ENCODE assay signal across 22 cellular contexts in the genomic region with DNA sequence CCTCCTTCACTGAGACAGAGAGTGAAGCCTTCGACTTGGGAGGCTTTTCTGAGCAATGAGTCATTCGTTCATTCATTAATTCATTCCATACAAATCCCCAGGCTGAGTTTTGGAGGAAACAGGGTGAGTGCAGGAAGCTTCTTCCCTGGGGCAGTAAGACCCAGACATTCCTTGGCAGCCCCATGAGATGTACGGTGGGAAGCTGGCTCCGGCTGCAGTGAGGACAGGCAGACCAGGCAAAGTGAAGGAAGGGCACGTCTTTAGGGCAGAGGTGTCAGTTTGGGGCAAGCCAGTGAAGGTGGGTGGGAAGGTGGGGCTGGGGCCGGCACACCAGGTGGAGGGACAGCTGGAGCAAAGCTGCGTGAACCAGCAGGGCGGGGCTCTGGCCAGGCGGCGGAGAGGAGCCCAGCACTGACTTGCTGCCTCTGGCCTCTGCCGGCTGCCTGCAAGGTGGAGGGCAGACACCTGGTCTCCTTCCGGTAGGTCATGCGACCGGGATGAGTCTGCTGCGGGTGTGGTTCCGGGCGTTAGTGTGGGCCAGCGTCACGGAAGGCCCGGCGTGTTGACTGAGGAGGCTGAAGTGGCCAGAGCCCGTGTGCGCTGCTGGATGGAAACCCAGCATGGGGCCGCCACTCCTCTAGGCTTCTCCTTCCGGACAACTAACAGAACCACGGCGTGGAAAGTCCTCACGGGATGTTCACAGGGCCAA. TPM values are rescaled to one million over a fixed set of nuclear protein-coding genes. Genes with fewer than 3 reads are reported as not detected.
DNase-seq lines count a peak whose midpoint lies in the region; ATAC-seq and TF ChIP-seq lines count a peak whose summit lies in the region.
"Had no signal": no experiment of that assay in that cellular context is flagged by ENCODE, and none has a peak within 500 bp of the region (broad histone marks: within the 10 kb centered on the region; RNA-seq: fewer than 3 reads in every experiment).

No MANE protein-coding gene starts in this region.

- intact Hi-C loops in dorsolateral prefrontal cortex (cut with DNase I): no loop called here

- H3K27me3 ChIP-seq in dorsolateral prefrontal cortex: peaks cover 0 to 5% (median 0%) of the 10 kb centered on the region in 45 donors
- H3K27me3 ChIP-seq in skeletal muscle tissue (ENCODE audit: control insufficient read depth in 3 of 3, insufficient read depth in 3 of 3, low read length in 3 of 3): peaks cover 0 to 7% (median 0%) of the 10 kb centered on the region in 3 donors
- H3K27me3 ChIP-seq: BE2C had no signal

- H3K9me3 Mint-ChIP-seq in activated CD8-positive, alpha-beta memory T cell treated with anti-CD3 and anti-CD28 coated beads, Interleukin-2, amount 10 ng/mL, durations not matched to agents 7 days and 5 days (ENCODE audit: low read depth): no peaks in the 10 kb centered on the region
- H3K9me3 Mint-ChIP-seq: CD4-positive, alpha-beta T cell had no signal

- peaks cover 6% of the 10 kb centered on the region for H3K4me1 Mint-ChIP-seq in activated CD8-positive, alpha-beta memory T cell treated with anti-CD3 and anti-CD28 coated beads, Interleukin-2, amount 10 ng/mL, durations not matched to agents 7 days and 5 days

- peaks cover 30% of the 10 kb centered on the region for H3K27me3 Mint-ChIP-seq in activated CD8-positive, alpha-beta memory T cell treated with anti-CD3 and anti-CD28 coated beads, Interleukin-2, amount 10 ng/mL, durations not matched to agents 7 days and 5 days

- H3K4me3 Mint-ChIP-seq in activated CD8-positive, alpha-beta memory T cell treated with anti-CD3 and anti-CD28 coated beads, Interleukin-2, amount 10 ng/mL, durations not matched to agents 7 days and 5 days: no peak overlapping the region
- H3K4me3 Mint-ChIP-seq: CD4-positive, alpha-beta T cell had no signal

- H3K27ac Mint-ChIP-seq in activated CD8-positive, alpha-beta memory T cell treated with anti-CD3 and anti-CD28 coated beads, Interleukin-2, amount 10 ng/mL, durations not matched to agents 7 days and 5 days: no peak overlapping the region
- H3K27ac Mint-ChIP-seq: CD4-positive, alpha-beta T cell had no signal

- H3K4me3 ChIP-seq in dorsolateral prefrontal cortex (peak overlapping the region in 11 of 59 donors; percentile 10 to 36 (median 21)), skeletal muscle tissue (ENCODE audit: low read length in 3 of 3) (peak overlapping the region in 1 of 3 donors; percentile 13)
- H3K4me3 ChIP-seq: SJCRH30 had no signal

- H3K36me3 Mint-ChIP-seq in activated CD8-positive, alpha-beta memory T cell treated with anti-CD3 and anti-CD28 coated beads, Interleukin-2, amount 10 ng/mL, durations not matched to agents 7 days and 5 days: no peaks in the 10 kb centered on the region

- H3K27ac ChIP-seq in dorsolateral prefrontal cortex: peak overlapping the region in 41 of 59 donors; percentile 13 to 87 (median 66)
- peak overlapping the region; percentile 85 for H3K27ac ChIP-seq in skeletal muscle tissue (ENCODE audit: low read depth, low read length)
- H3K27ac ChIP-seq: KMS-11, SJCRH30 had no signal

- CTCF ChIA-PET in activated CD8-positive, alpha-beta memory T cell treated with anti-CD3 and anti-CD28 coated beads, Interleukin-2, amount 10 ng/mL, durations not matched to agents 7 days and 5 days (lab: Charles Lee): no interaction called here

- no peak for ATAC-seq in activated CD8-positive, alpha-beta memory T cell treated with anti-CD3 and anti-CD28 coated beads, Interleukin-2, amount 10 ng/mL, durations not matched to agents 7 days and 5 days
- ATAC-seq in HG03159 (IDR thresholded peaks at IDR 0.05; ENCODE audit: unreplicated experiment): no peak

- H3K9me3 ChIP-seq in skeletal muscle tissue (ENCODE audit: control insufficient read depth in 3 of 3, low read length in 3 of 3): no peaks in the 10 kb centered on the region
- H3K9me3 ChIP-seq: BE2C, SJCRH30 had no signal

- TF ChIP-seq CTCF in dorsolateral prefrontal cortex (IDR thresholded peaks at IDR 0.05 in 54 of 56, conservative IDR thresholded peaks at IDR 0.05 in 2 of 56; ENCODE audit: low read depth in 1 of 56, partially characterized antibody in 56 of 56): no peak

- H3K9ac ChIP-seq in skeletal muscle tissue (ENCODE audit: low read depth in 1 of 3, low read length in 3 of 3): peak overlapping the region in 2 of 3 donors; percentile 53 to 70
- H3K9ac ChIP-seq: KMS-11 had no signal

- H3K36me3 ChIP-seq in skeletal muscle tissue (ENCODE audit: control insufficient read depth in 3 of 3, insufficient read depth in 3 of 3, low read length in 3 of 3): no peaks in the 10 kb centered on the region
- H3K36me3 ChIP-seq: SJCRH30 had no signal

- H3K4me1 ChIP-seq in skeletal muscle tissue (ENCODE audit: control insufficient read depth in 3 of 3, insufficient read depth in 3 of 3, low read length in 3 of 3): peaks cover 33 to 63% (median 54%) of the 10 kb centered on the region in 3 donors
- H3K4me1 ChIP-seq: BE2C, SJCRH30 had no signal

- peak; percentile 45 for DNase-seq in NCI-H2171 treated with DMSO at 0.1 percent for 48 hours (lab: John Stamatoyannopoulos, UW)
- DNase-seq in NCI-H2171 (lab: John Stamatoyannopoulos, UW): no peak
- peak; percentile 68 for DNase-seq in RPMI8226
- DNase-seq in dorsolateral prefrontal cortex: peak in 1 of 10 donors; percentile 50
- no peak for DNase-seq in activated CD8-positive, alpha-beta memory T cell treated with anti-CD3 and anti-CD28 coated beads, Interleukin-2, amount 10 ng/mL, durations not matched to agents 7 days and 5 days
- no peak for DNase-seq in NCI-H128 (lab: John Stamatoyannopoulos, UW; ENCODE audit: unreplicated experiment)
- DNase-seq: 8988T; BE2C; CD4-positive, alpha-beta T cell; GF-D8; GOT3; NCI-H1048; NCI-H146; NCI-H2081 treated with DMSO at 0.1 percent for 48 hours; NCI-H2227 treated with DMSO at 0.1 percent for 48 hours; NCI-H524; NK-92 treated with Interleukin-12 subunit alpha and Interleukin-12 subunit beta, amount 100 ng/mL, for 24 hours; SJCRH30 had no signal

RNA-seq across cellular contexts. Expression of a gene that starts 16.6 kb away (rescaled TPM):
- total RNA-seq in dorsolateral prefrontal cortex (1,000 to 10,000 TPM in 2 of 120 experiments, 100 to 1,000 TPM in 118; 171 to 1,128 (median 638) TPM), skeletal muscle tissue (2.6 TPM)
- total RNA-seq in activated CD8-positive, alpha-beta memory T cell treated with anti-CD3 and anti-CD28 coated beads, Interleukin-2, amount 10 ng/mL, durations not matched to agents 7 days and 5 days: under 1 TPM in 1 of 2 experiments, not detected in 1; 0.30 TPM
- total RNA-seq: CD4-positive, alpha-beta T cell; OCI-LY7; SJCRH30 had no signal

Comparison
In these comparisons a context has a peak if more than half of its experiments do, and no peak if none do; other contexts are left out.
1. DNase-seq: peak in NCI-H2171 treated with DMSO at 0.1 percent for 48 hours (single experiment) and RPMI8226 (single experiment); none in NCI-H2171 (single experiment), activated CD8-positive, alpha-beta memory T cell treated with anti-CD3 and anti-CD28 coated beads, Interleukin-2, amount 10 ng/mL, durations not matched to agents 7 days and 5 days (single experiment) and NCI-H128 (single experiment).
2. RNA of a gene that starts 16.6 kb away (total RNA-seq): 171 to 1,128 TPM in dorsolateral prefrontal cortex; 2.6 TPM in skeletal muscle tissue (single experiment) and 0.30 TPM in activated CD8-positive, alpha-beta memory T cell treated with anti-CD3 and anti-CD28 coated beads, Interleukin-2, amount 10 ng/mL, durations not matched to agents 7 days and 5 days; every median in the first group is over 10 times any median in the second.